In genomic region chr3:38836561-38836960, GRCh38 we compare ENCODE assay signal across 1 cellular context.
TF ChIP-seq lines count a peak whose summit lies in the region.

No MANE protein-coding gene starts in this region.

TF ChIP-seq in GM23338, 12 proteins besides CTCF, POLR2A, EP300 and RAD21 (continued from another document):
- TF ChIP-seq ZNF462 (CRISPR knock-in tag; IDR thresholded peaks at IDR 0.05) (peak; percentile 50; the same call in 1 of the 2 replicates), EZH2phosphoT487 (IDR thresholded peaks at IDR 0.05; ENCODE audit: unreplicated experiment) (no peak), ZNF331 (CRISPR knock-in tag; IDR thresholded peaks at IDR 0.05; ENCODE audit: low read depth) (no peak), POLR2AphosphoS5 (IDR thresholded peaks at IDR 0.05; ENCODE audit: low read depth) (no peak), REST (IDR thresholded peaks at IDR 0.05; ENCODE audit: unreplicated experiment) (no peak), ETS1 (IDR thresholded peaks at IDR 0.05) (no peak), EZH2 (IDR thresholded peaks at IDR 0.05; ENCODE audit: low read depth, unreplicated experiment) (no peak)
